Comparison of ENCODE assay signal across 27 cellular contexts in genomic region chr2:44663471-44664073, GRCh38.
"Had no signal": no experiment of that assay in that cellular context is flagged by ENCODE, and none has a peak within 500 bp of the region (broad histone marks: within the 10 kb centered on the region; RNA-seq: fewer than 3 reads in every experiment).

No MANE protein-coding gene starts in this region.

- H3K27me3 Mint-ChIP-seq: activated CD8-positive, alpha-beta T cell treated with anti-CD3 and anti-CD28 coated beads for 36 hours; activated naive CD4-positive, alpha-beta T cell treated with anti-CD3 and anti-CD28 coated beads, Interleukin-2, amount 50 U/mL, for 24 hours had no signal

- H3K36me3 ChIP-seq: ascending aorta, brain microvascular endothelial cell, cardiac muscle cell, Peyer's patch, SJCRH30 had no signal

- DNase-seq: activated CD4-positive, alpha-beta T cell treated with anti-CD3 and anti-CD28 coated beads, Interleukin-2, amount 50 U/mL, for 1 hour; activated CD4-positive, CD25-positive, alpha-beta regulatory T cell; activated CD8-positive, alpha-beta memory T cell treated with anti-CD3 and anti-CD28 coated beads, Interleukin-2, amount 50 U/mL, for 4 hours; activated CD8-positive, alpha-beta T cell treated with anti-CD3 and anti-CD28 coated beads for 36 hours; activated naive CD4-positive, alpha-beta T cell; amniotic stem cell; brain microvascular endothelial cell; cerebellar nuclear complex; KG1; NCI-H1092; NCI-H187; NCI-H2081; NCI-H446; NCI-H524; NCI-H774; NK-92 treated with Interleukin-12 subunit alpha and Interleukin-12 subunit beta, amount 100 ng/mL, for 24 hours; Peyer's patch; Right ventricle myocardium superior; SJCRH30; SK-N-SH; T-helper 1 cell had no signal

- H3K4me1 ChIP-seq: ascending aorta, Peyer's patch, SJCRH30 had no signal

- FAIRE-seq: colon had no signal

- H3K9ac ChIP-seq: SK-N-SH had no signal

- H3K4me3 Mint-ChIP-seq: activated CD8-positive, alpha-beta T cell treated with anti-CD3 and anti-CD28 coated beads for 36 hours; activated naive CD4-positive, alpha-beta T cell treated with anti-CD3 and anti-CD28 coated beads, Interleukin-2, amount 50 U/mL, for 24 hours had no signal

- ATAC-seq: activated CD8-positive, alpha-beta T cell treated with anti-CD3 and anti-CD28 coated beads for 36 hours had no signal

- H3K4me2 ChIP-seq: SK-N-SH had no signal

- H3K27me3 ChIP-seq: ascending aorta, brain microvascular endothelial cell, Peyer's patch, SJCRH30 had no signal

- H3K9me3 ChIP-seq: ascending aorta, Peyer's patch, SJCRH30, SK-N-SH had no signal

- H3K9me3 Mint-ChIP-seq: activated CD8-positive, alpha-beta T cell treated with anti-CD3 and anti-CD28 coated beads for 36 hours; activated naive CD4-positive, alpha-beta T cell treated with anti-CD3 and anti-CD28 coated beads, Interleukin-2, amount 50 U/mL, for 24 hours had no signal

- H3K27ac ChIP-seq: ascending aorta, brain microvascular endothelial cell, cardiac muscle cell, Peyer's patch, RWPE1, SJCRH30, VCaP had no signal

- H3K27ac Mint-ChIP-seq: activated CD8-positive, alpha-beta T cell treated with anti-CD3 and anti-CD28 coated beads for 36 hours; activated naive CD4-positive, alpha-beta T cell treated with anti-CD3 and anti-CD28 coated beads, Interleukin-2, amount 50 U/mL, for 24 hours had no signal

- H3K4me1 Mint-ChIP-seq: activated naive CD4-positive, alpha-beta T cell treated with anti-CD3 and anti-CD28 coated beads, Interleukin-2, amount 50 U/mL, for 24 hours had no signal

- H3K4me3 ChIP-seq: ascending aorta, cardiac muscle cell, Peyer's patch, SJCRH30 had no signal
